In the genomic region with DNA sequence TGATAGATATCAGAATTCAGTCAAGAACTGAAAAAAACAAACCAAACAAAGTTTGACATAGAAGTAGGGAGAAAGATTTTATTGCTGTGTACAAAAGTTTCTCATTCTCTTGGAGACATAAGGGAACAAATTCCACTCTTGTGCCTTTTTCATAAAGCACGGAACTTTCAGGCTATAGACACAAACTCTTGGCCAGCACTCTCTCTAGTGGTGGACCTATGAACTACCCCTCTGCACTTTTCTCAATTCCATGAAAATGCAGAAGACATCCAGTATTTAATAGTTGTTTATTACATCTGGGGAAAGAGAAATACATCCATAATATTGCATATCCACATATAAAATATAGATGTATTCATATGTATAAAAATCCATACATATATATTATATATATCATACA, we compare ENCODE assay signal across 8 cellular contexts.
DNase-seq lines count a peak whose midpoint lies in the region; ATAC-seq and TF ChIP-seq lines count a peak whose summit lies in the region.

No MANE protein-coding gene starts in this region.

- H3K4me3 ChIP-seq in SK-N-SH (ENCODE audit: low read depth in 2 of 2, low read length in 1 of 2) (no peak overlapping the region), NB4 (ENCODE audit: low read depth, low read length) (no peak overlapping the region), colonic mucosa (no peak overlapping the region), mesendoderm (ENCODE audit: low read length) (no peak overlapping the region)

- no peak overlapping the region for H3K9ac ChIP-seq in SK-N-SH
- H3K9ac ChIP-seq in colonic mucosa (ENCODE audit: low read depth in 2 of 2, low read length in 2 of 2) = no peak overlapping the region
- no peak overlapping the region for H3K9ac ChIP-seq in mesendoderm (ENCODE audit: low read length)

- H3K9me3 ChIP-seq in SK-N-SH (0 out of 2 replicates have a peak, but pooled peaks cover 11% of the 10 kb centered on the region), colonic mucosa (no peaks in the 10 kb centered on the region)

- no peaks in the 10 kb centered on the region for H3K4me1 Mint-ChIP-seq in activated naive CD8-positive, alpha-beta T cell treated with anti-CD3 and anti-CD28 coated beads for 36 hours

- H3K4me1 ChIP-seq in SK-N-SH (ENCODE audit: control insufficient read depth in 1 of 2, insufficient read depth in 2 of 2, low read depth in 1 of 2, low read length in 1 of 2) (no peaks in the 10 kb centered on the region), colonic mucosa (no peaks in the 10 kb centered on the region), mesendoderm (ENCODE audit: control insufficient read depth, low read depth, low read length) (no peaks in the 10 kb centered on the region)

- 12% methylated on average over 1 of the region's 1 CpG for WGBS in SK-N-SH (ENCODE audit: low lambda C conversion rate)
- no CpG with 5 or more reads among the region's 1 CpG for WGBS in mesendoderm (ENCODE audit: extremely low coverage, insufficient coverage, low lambda C conversion rate)

- no peak overlapping the region for H4K8ac ChIP-seq in mesendoderm (ENCODE audit: low read depth, low read length)

- no peak overlapping the region for H4K5ac ChIP-seq in mesendoderm (ENCODE audit: low read length)

- no peaks in the 10 kb centered on the region for H3K27me3 ChIP-seq in SK-N-SH (ENCODE audit: insufficient read depth)
- no peaks in the 10 kb centered on the region for H3K27me3 ChIP-seq in colonic mucosa
- no peaks in the 10 kb centered on the region for H3K27me3 ChIP-seq in mesendoderm (ENCODE audit: insufficient read depth, low read length, poor library complexity)

- H2AFZ ChIP-seq in SK-N-SH (ENCODE audit: low read depth) = no peak overlapping the region

- no peak overlapping the region for H3K4ac ChIP-seq in mesendoderm (ENCODE audit: low read depth, low read length)

- peak; percentile 4 for DNase-seq in SK-N-SH
- peak; percentile 42 for DNase-seq in NB4 (ENCODE audit: low read depth)
- no peak for DNase-seq in colonic mucosa
- peak; percentile 29 for DNase-seq in mesendoderm
- DNase-seq in activated gamma-delta T cell (lab: John Stamatoyannopoulos, UW) = no peak
- DNase-seq in activated naive CD8-positive, alpha-beta T cell treated with anti-CD3 and anti-CD28 coated beads for 36 hours = no peak

- H3K56ac ChIP-seq in mesendoderm (ENCODE audit: low read length) = no peak overlapping the region

- no peak overlapping the region for H2BK5ac ChIP-seq in mesendoderm (ENCODE audit: low read length)

- H3K9me2 ChIP-seq in SK-N-SH = no peaks in the 10 kb centered on the region

- no peak for TF ChIP-seq POLR2A in NB4 (IDR thresholded peaks at IDR 0.05; ENCODE audit: extremely low read depth, insufficient read length)

- H2AK5ac ChIP-seq in mesendoderm (ENCODE audit: low read length) = no peak overlapping the region

- H3K4me2 ChIP-seq in SK-N-SH (no peak overlapping the region), mesendoderm (ENCODE audit: low read length) (no peak overlapping the region)

- no peaks in the 10 kb centered on the region for H3K9me3 Mint-ChIP-seq in activated naive CD8-positive, alpha-beta T cell treated with anti-CD3 and anti-CD28 coated beads for 36 hours

- H3K4me3 Mint-ChIP-seq in activated naive CD8-positive, alpha-beta T cell treated with anti-CD3 and anti-CD28 coated beads for 36 hours = no peak overlapping the region

- H3K27ac ChIP-seq in SK-N-SH (ENCODE audit: low read depth in 2 of 2, low read length in 1 of 2) (no peak overlapping the region), colonic mucosa (no peak overlapping the region), mesendoderm (ENCODE audit: low read depth, low read length) (no peak overlapping the region)

- no peak overlapping the region for H2BK120ac ChIP-seq in mesendoderm (ENCODE audit: low read depth, low read length)

- ATAC-seq in SK-N-SH treated with all-trans-retinoic acid at 6 μM for 48 hours = no peak
- ATAC-seq in HG02840 (IDR thresholded peaks at IDR 0.05; ENCODE audit: low FRiP score, unreplicated experiment) = no peak

- no peak for TF ChIP-seq CTCF in SK-N-SH (IDR thresholded peaks at IDR 0.05)
- peak; percentile 70 for TF ChIP-seq CTCF in NB4 (IDR thresholded peaks at IDR 0.05; ENCODE audit: low read depth, low read length)
- peak; percentile 83 for TF ChIP-seq CTCF in colonic mucosa (IDR thresholded peaks at IDR 0.05)

- no peaks in the 10 kb centered on the region; the same call in 1 of the 2 replicates for H4K20me1 ChIP-seq in SK-N-SH (ENCODE audit: insufficient read depth)

- H2BK15ac ChIP-seq in mesendoderm (replicated peaks; ENCODE audit: low read depth) = no peak overlapping the region

- H3K36me3 Mint-ChIP-seq in activated naive CD8-positive, alpha-beta T cell treated with anti-CD3 and anti-CD28 coated beads for 36 hours = no peaks in the 10 kb centered on the region

- POLR2A ChIA-PET in SK-N-SH (lab: Yijun Ruan, JAX) = no interaction called here

- H3F3A ChIP-seq in SK-N-SH (replicated peaks; ENCODE audit: insufficient read depth) = no peaks in the 10 kb centered on the region

- H3K23ac ChIP-seq in mesendoderm (ENCODE audit: low read length) = no peak overlapping the region

- TF ChIP-seq EP300 in SK-N-SH (IDR thresholded peaks at IDR 0.05; ENCODE audit: borderline replicate concordance in 1 of 2, low read depth in 1 of 2, low read length in 1 of 2) = no peak

- no peaks in the 10 kb centered on the region for H3K79me1 ChIP-seq in mesendoderm (ENCODE audit: low read length)

- H3K79me2 ChIP-seq in SK-N-SH (ENCODE audit: insufficient read depth) (no peaks in the 10 kb centered on the region), mesendoderm (ENCODE audit: control insufficient read depth, insufficient read depth, low read length) (no peaks in the 10 kb centered on the region)

- peaks cover 11% of the 10 kb centered on the region for H3K27me3 Mint-ChIP-seq in activated naive CD8-positive, alpha-beta T cell treated with anti-CD3 and anti-CD28 coated beads for 36 hours

- CTCF ChIA-PET in SK-N-SH (lab: Yijun Ruan, JAX) = no interaction called here

- intact Hi-C loops in colonic mucosa (cut with DNase I) = loop anchor here (5.0 kb wide), 1 partner anchor 1138 kb away; no protein-coding TSS in a partner anchor

- H3K27ac Mint-ChIP-seq in activated naive CD8-positive, alpha-beta T cell treated with anti-CD3 and anti-CD28 coated beads for 36 hours = no peak overlapping the region

- no peak overlapping the region for H3K18ac ChIP-seq in mesendoderm (ENCODE audit: low read length)

- TF ChIP-seq RAD21 in SK-N-SH (IDR thresholded peaks at IDR 0.05; ENCODE audit: low read length) = no peak

- H3K36me3 ChIP-seq in SK-N-SH (replicated peaks in 1 of 2; ENCODE audit: control insufficient read depth in 1 of 2, insufficient read depth in 2 of 2, low read length in 1 of 2) (no peaks in the 10 kb centered on the region), colonic mucosa (no peaks in the 10 kb centered on the region), mesendoderm (ENCODE audit: control insufficient read depth, insufficient read depth, low read length) (no peaks in the 10 kb centered on the region)

TF ChIP-seq in SK-N-SH, 30 proteins besides CTCF, POLR2A, EP300 and RAD21:
- TF ChIP-seq CHD2 (IDR thresholded peaks at IDR 0.05; ENCODE audit: low read length, partially characterized antibody) (no peak), NFIC (IDR thresholded peaks at IDR 0.05; ENCODE audit: borderline replicate concordance) (no peak), FOXM1 (IDR thresholded peaks at IDR 0.05; ENCODE audit: low read depth) (no peak), TAF1 (IDR thresholded peaks at IDR 0.05; ENCODE audit: borderline replicate concordance, low read depth, low read length) (no peak), POLR2AphosphoS5 (IDR thresholded peaks at IDR 0.05; ENCODE audit: low read depth, low read length) (no peak), EZH2phosphoT487 (IDR thresholded peaks at IDR 0.05; ENCODE audit: borderline replicate concordance, low read depth) (no peak), RXRA (IDR thresholded peaks at IDR 0.05; ENCODE audit: borderline replicate concordance, low read depth) (no peak), SMC3 (IDR thresholded peaks at IDR 0.05; ENCODE audit: low read depth, low read length) (no peak)
- TF ChIP-seq, protein P1, sequence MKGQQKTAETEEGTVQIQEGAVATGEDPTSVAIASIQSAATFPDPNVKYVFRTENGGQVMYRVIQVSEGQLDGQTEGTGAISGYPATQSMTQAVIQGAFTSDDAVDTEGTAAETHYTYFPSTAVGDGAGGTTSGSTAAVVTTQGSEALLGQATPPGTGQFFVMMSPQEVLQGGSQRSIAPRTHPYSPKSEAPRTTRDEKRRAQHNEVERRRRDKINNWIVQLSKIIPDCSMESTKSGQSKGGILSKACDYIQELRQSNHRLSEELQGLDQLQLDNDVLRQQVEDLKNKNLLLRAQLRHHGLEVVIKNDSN (IDR thresholded peaks at IDR 0.05; ENCODE audit: borderline replicate concordance, low read depth) = no peak
TF ChIP-seq in SK-N-SH: peak in this region for 0.

TF ChIP-seq in SK-N-SH treated with all-trans-retinoic acid at 6 μM for 48 hours, 23 proteins besides CTCF, POLR2A, EP300 and RAD21 (continues in another document):
- TF ChIP-seq TCF4 (CRISPR knock-in tag; IDR thresholded peaks at IDR 0.05; ENCODE audit: borderline replicate concordance) = no peak
- TF ChIP-seq ISL1 (CRISPR knock-in tag; IDR thresholded peaks at IDR 0.05) = no peak
- TF ChIP-seq GLIS3 (CRISPR knock-in tag; IDR thresholded peaks at IDR 0.05) = no peak
- TF ChIP-seq, protein P2, sequence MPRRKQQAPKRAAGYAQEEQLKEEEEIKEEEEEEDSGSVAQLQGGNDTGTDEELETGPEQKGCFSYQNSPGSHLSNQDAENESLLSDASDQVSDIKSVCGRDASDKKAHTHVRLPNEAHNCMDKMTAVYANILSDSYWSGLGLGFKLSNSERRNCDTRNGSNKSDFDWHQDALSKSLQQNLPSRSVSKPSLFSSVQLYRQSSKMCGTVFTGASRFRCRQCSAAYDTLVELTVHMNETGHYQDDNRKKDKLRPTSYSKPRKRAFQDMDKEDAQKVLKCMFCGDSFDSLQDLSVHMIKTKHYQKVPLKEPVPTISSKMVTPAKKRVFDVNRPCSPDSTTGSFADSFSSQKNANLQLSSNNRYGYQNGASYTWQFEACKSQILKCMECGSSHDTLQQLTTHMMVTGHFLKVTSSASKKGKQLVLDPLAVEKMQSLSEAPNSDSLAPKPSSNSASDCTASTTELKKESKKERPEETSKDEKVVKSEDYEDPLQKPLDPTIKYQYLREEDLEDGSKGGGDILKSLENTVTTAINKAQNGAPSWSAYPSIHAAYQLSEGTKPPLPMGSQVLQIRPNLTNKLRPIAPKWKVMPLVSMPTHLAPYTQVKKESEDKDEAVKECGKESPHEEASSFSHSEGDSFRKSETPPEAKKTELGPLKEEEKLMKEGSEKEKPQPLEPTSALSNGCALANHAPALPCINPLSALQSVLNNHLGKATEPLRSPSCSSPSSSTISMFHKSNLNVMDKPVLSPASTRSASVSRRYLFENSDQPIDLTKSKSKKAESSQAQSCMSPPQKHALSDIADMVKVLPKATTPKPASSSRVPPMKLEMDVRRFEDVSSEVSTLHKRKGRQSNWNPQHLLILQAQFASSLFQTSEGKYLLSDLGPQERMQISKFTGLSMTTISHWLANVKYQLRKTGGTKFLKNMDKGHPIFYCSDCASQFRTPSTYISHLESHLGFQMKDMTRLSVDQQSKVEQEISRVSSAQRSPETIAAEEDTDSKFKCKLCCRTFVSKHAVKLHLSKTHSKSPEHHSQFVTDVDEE (CRISPR knock-in tag; IDR thresholded peaks at IDR 0.05) = no peak
- no peak for TF ChIP-seq ESRRG (CRISPR knock-in tag; IDR thresholded peaks at IDR 0.05)
- no peak for TF ChIP-seq ZC3H10 (CRISPR knock-in tag; IDR thresholded peaks at IDR 0.05)

Comparison
In these comparisons a context has a peak if more than half of its experiments do, and no peak if none do; other contexts are left out.
1. DNase-seq: peak in SK-N-SH (single experiment), NB4 (single experiment) and mesendoderm (single experiment); none in colonic mucosa (single experiment), activated gamma-delta T cell (single experiment) and activated naive CD8-positive, alpha-beta T cell treated with anti-CD3 and anti-CD28 coated beads for 36 hours (single experiment).